In the genomic region with DNA sequence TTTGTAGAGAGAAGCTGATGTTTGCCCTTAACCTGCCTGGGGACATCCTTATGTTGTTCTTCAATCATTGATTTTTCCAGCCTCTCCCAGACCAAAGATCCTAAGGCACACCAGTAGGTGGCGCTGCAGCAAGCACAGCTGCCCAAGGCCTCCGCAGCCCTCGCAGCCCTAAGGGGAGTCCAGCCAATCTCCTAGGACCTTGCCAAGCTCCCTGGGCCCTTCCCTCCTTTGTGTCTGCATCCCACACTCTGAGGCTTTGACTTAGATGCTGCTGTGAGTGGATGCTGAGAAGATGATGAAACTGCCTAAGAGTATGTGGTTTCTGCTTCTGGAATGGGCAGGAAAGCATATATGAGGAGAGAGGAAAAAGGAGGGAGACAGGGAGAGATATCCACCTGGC, we compare ENCODE assay signal across 8 cellular contexts. TPM values are rescaled to one million over a fixed set of nuclear protein-coding genes. Genes with fewer than 3 reads are reported as not detected.
DNase-seq lines count a peak whose midpoint lies in the region; ATAC-seq and TF ChIP-seq lines count a peak whose summit lies in the region.

No MANE protein-coding gene starts in this region.

- H3K36me3 Mint-ChIP-seq in HFFc6 (ENCODE audit: low read depth) (no peaks in the 10 kb centered on the region), WTC11 (0 out of 2 replicates have a peak, but pooled peaks cover 2% of the 10 kb centered on the region)
- H3K36me3 Mint-ChIP-seq in naive thymus-derived CD8-positive, alpha-beta T cell, result peaks cover 0 to 11% (median 0%) of the 10 kb centered on the region in 3 donors

- no peaks in the 10 kb centered on the region for H3K9me3 ChIP-seq in hepatocyte (ENCODE audit: low read depth)

- H3K4me1 Mint-ChIP-seq in HFFc6 (ENCODE audit: low read depth) (no peaks in the 10 kb centered on the region; the same call in 1 of the 2 replicates), WTC11 (peaks cover 5% of the 10 kb centered on the region; the same call in 1 of the 2 replicates)
- no peaks in the 10 kb centered on the region for H3K4me1 Mint-ChIP-seq in naive thymus-derived CD8-positive, alpha-beta T cell

- H3K27ac Mint-ChIP-seq in HFFc6, result no peak overlapping the region
- no peak overlapping the region for H3K27ac Mint-ChIP-seq in WTC11
- H3K27ac Mint-ChIP-seq in naive thymus-derived CD8-positive, alpha-beta T cell, result no peak overlapping the region

- H3K4me3 ChIP-seq in hepatocyte, result no peak overlapping the region

- CTCF ChIA-PET in WTC11 (lab: Charles Lee), result interaction anchor here (0.6 to 2.7 kb wide), 39 partner anchors 9 to 712 kb away, joined by 3 to 34 read pairs (median 5); a partner anchor contains a TSS

- no peaks in the 10 kb centered on the region for H3K27me3 ChIP-seq in hepatocyte

- H3K4me3 Mint-ChIP-seq in HFFc6, result no peak overlapping the region
- no peak overlapping the region for H3K4me3 Mint-ChIP-seq in WTC11
- no peak overlapping the region for H3K4me3 Mint-ChIP-seq in naive thymus-derived CD8-positive, alpha-beta T cell

- H3K9me2 ChIP-seq in hepatocyte (replicated peaks; ENCODE audit: insufficient read depth), result no peaks in the 10 kb centered on the region

- no peaks in the 10 kb centered on the region for H3K36me3 ChIP-seq in hepatocyte (replicated peaks; ENCODE audit: insufficient read depth, low read depth)

- 14% methylated on average over 3 of the region's 3 CpGs for WGBS in hepatocyte (ENCODE audit: low lambda C conversion rate, missing lambda C conversion rate)

- no peak overlapping the region for H3K4me2 ChIP-seq in hepatocyte

- DNase-seq in COLO668 (lab: John Stamatoyannopoulos, UW; ENCODE audit: unreplicated experiment) (peak; percentile 35), HFFc6 (no peak), WTC11 (ENCODE audit: low spot score) (peak; percentile 85), hepatocyte (ENCODE audit: low spot score) (peak; percentile 61), superior temporal gyrus (ENCODE audit: extremely low spot score) (peak; percentile 66)
- no peak for DNase-seq in naive thymus-derived CD8-positive, alpha-beta T cell

- H3K27ac ChIP-seq in hepatocyte, result no peak overlapping the region

- no peaks in the 10 kb centered on the region for H3K4me1 ChIP-seq in hepatocyte (ENCODE audit: insufficient read depth)

- POLR2A ChIA-PET in WTC11 (lab: Charles Lee), result no interaction called here
- POLR2A ChIA-PET in naive thymus-derived CD8-positive, alpha-beta T cell (lab: Charles Lee), result no interaction called here

- TF ChIP-seq CTCF in HFFc6 (IDR thresholded peaks at IDR 0.05) (peak; percentile 79), WTC11 (IDR thresholded peaks at IDR 0.05) (peak; percentile 80), hepatocyte (IDR thresholded peaks at IDR 0.05; ENCODE audit: poor library complexity) (peak; percentile 63)

- peak; percentile 98 for ATAC-seq in WTC11
- no peak for ATAC-seq in naive thymus-derived CD8-positive, alpha-beta T cell
- ATAC-seq in GM21619 (IDR thresholded peaks at IDR 0.05; ENCODE audit: unreplicated experiment), result no peak
- ATAC-seq in GM18498 (IDR thresholded peaks at IDR 0.05; ENCODE audit: unreplicated experiment), result no peak

- no peaks in the 10 kb centered on the region for H3K79me2 ChIP-seq in hepatocyte

- H4K20me1 ChIP-seq in hepatocyte (ENCODE audit: insufficient read depth, poor library complexity, severe bottlenecking), result no peaks in the 10 kb centered on the region

- H2AFZ ChIP-seq in hepatocyte, result no peak overlapping the region

- no peaks in the 10 kb centered on the region; the same call in none of the 2 replicates for H3K9me3 Mint-ChIP-seq in HFFc6
- H3K9me3 Mint-ChIP-seq in WTC11, result peaks cover 10% of the 10 kb centered on the region
- peaks cover 0 to 6% (median 2%) of the 10 kb centered on the region in 9 donors for H3K9me3 Mint-ChIP-seq in naive thymus-derived CD8-positive, alpha-beta T cell

- H3K27me3 Mint-ChIP-seq in HFFc6 (ENCODE audit: insufficient read depth) (no peaks in the 10 kb centered on the region; the same call in 1 of the 2 replicates), WTC11 (ENCODE audit: low read depth) (peaks cover 19% of the 10 kb centered on the region)
- peaks cover 21 to 57% (median 46%) of the 10 kb centered on the region in 5 donors for H3K27me3 Mint-ChIP-seq in naive thymus-derived CD8-positive, alpha-beta T cell

TF ChIP-seq in WTC11, 78 proteins besides CTCF, POLR2A, EP300 and RAD21 (continues in another document):
- TF ChIP-seq, protein P1, sequence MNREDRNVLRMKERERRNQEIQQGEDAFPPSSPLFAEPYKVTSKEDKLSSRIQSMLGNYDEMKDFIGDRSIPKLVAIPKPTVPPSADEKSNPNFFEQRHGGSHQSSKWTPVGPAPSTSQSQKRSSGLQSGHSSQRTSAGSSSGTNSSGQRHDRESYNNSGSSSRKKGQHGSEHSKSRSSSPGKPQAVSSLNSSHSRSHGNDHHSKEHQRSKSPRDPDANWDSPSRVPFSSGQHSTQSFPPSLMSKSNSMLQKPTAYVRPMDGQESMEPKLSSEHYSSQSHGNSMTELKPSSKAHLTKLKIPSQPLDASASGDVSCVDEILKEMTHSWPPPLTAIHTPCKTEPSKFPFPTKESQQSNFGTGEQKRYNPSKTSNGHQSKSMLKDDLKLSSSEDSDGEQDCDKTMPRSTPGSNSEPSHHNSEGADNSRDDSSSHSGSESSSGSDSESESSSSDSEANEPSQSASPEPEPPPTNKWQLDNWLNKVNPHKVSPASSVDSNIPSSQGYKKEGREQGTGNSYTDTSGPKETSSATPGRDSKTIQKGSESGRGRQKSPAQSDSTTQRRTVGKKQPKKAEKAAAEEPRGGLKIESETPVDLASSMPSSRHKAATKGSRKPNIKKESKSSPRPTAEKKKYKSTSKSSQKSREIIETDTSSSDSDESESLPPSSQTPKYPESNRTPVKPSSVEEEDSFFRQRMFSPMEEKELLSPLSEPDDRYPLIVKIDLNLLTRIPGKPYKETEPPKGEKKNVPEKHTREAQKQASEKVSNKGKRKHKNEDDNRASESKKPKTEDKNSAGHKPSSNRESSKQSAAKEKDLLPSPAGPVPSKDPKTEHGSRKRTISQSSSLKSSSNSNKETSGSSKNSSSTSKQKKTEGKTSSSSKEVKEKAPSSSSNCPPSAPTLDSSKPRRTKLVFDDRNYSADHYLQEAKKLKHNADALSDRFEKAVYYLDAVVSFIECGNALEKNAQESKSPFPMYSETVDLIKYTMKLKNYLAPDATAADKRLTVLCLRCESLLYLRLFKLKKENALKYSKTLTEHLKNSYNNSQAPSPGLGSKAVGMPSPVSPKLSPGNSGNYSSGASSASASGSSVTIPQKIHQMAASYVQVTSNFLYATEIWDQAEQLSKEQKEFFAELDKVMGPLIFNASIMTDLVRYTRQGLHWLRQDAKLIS (CRISPR knock-in tag; IDR thresholded peaks at IDR 0.05; ENCODE audit: borderline replicate concordance), result no peak
- TF ChIP-seq, protein P2, sequence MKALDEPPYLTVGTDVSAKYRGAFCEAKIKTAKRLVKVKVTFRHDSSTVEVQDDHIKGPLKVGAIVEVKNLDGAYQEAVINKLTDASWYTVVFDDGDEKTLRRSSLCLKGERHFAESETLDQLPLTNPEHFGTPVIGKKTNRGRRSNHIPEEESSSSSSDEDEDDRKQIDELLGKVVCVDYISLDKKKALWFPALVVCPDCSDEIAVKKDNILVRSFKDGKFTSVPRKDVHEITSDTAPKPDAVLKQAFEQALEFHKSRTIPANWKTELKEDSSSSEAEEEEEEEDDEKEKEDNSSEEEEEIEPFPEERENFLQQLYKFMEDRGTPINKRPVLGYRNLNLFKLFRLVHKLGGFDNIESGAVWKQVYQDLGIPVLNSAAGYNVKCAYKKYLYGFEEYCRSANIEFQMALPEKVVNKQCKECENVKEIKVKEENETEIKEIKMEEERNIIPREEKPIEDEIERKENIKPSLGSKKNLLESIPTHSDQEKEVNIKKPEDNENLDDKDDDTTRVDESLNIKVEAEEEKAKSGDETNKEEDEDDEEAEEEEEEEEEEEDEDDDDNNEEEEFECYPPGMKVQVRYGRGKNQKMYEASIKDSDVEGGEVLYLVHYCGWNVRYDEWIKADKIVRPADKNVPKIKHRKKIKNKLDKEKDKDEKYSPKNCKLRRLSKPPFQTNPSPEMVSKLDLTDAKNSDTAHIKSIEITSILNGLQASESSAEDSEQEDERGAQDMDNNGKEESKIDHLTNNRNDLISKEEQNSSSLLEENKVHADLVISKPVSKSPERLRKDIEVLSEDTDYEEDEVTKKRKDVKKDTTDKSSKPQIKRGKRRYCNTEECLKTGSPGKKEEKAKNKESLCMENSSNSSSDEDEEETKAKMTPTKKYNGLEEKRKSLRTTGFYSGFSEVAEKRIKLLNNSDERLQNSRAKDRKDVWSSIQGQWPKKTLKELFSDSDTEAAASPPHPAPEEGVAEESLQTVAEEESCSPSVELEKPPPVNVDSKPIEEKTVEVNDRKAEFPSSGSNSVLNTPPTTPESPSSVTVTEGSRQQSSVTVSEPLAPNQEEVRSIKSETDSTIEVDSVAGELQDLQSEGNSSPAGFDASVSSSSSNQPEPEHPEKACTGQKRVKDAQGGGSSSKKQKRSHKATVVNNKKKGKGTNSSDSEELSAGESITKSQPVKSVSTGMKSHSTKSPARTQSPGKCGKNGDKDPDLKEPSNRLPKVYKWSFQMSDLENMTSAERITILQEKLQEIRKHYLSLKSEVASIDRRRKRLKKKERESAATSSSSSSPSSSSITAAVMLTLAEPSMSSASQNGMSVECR (CRISPR knock-in tag; IDR thresholded peaks at IDR 0.05; ENCODE audit: borderline replicate concordance), result no peak
- TF ChIP-seq NR1H2 (CRISPR knock-in tag; IDR thresholded peaks at IDR 0.05), result no peak
- TF ChIP-seq SOX15 (CRISPR knock-in tag; IDR thresholded peaks at IDR 0.05), result no peak
- TF ChIP-seq, protein P3, sequence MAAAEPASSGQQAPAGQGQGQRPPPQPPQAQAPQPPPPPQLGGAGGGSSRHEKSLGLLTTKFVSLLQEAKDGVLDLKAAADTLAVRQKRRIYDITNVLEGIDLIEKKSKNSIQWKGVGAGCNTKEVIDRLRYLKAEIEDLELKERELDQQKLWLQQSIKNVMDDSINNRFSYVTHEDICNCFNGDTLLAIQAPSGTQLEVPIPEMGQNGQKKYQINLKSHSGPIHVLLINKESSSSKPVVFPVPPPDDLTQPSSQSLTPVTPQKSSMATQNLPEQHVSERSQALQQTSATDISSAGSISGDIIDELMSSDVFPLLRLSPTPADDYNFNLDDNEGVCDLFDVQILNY (CRISPR knock-in tag; IDR thresholded peaks at IDR 0.05), result no peak
- no peak for TF ChIP-seq NFE2L1 (CRISPR knock-in tag; IDR thresholded peaks at IDR 0.05)
- TF ChIP-seq ZNF396 (CRISPR knock-in tag; IDR thresholded peaks at IDR 0.05; ENCODE audit: borderline replicate concordance), result no peak

RNA-seq across cellular contexts. Expression of a gene that starts 47.1 kb away (rescaled TPM):
- total RNA-seq in HFFc6 (2021; fragmentation: NEBNext Ultra II Directional; extraction: Animal tissue kit (Norgen Biotek cat#: 25700)), result not detected
- total RNA-seq in WTC11 (2021), result not detected in 3 replicates
- total RNA-seq in hepatocyte, result not detected in 2 replicates
- polyA plus RNA-seq in hepatocyte, result not detected in 2 replicates
- not detected for total RNA-seq in naive thymus-derived CD8-positive, alpha-beta T cell
- polyA plus RNA-seq in naive thymus-derived CD8-positive, alpha-beta T cell, result not detected

Comparison
In these comparisons a context has a peak if more than half of its experiments do, and no peak if none do; other contexts are left out.
1. DNase-seq: peak in COLO668 (single experiment), WTC11 (single experiment), hepatocyte (single experiment) and superior temporal gyrus (single experiment); none in HFFc6 (single experiment) and naive thymus-derived CD8-positive, alpha-beta T cell (0 of 10).
2. Peak in every context shown above with its lines, with median percentiles within 50 percentile points of each other: CTCF ChIP-seq.